In genomic region chr2:72887032-72887835, GRCh38 we compare ENCODE assay signal across 1 cellular context.
TF ChIP-seq lines count a peak whose summit lies in the region.

SPR (plus strand) TSS chr2:72887408; CDS start chr2:72887433, 25 bp downstream.

TF ChIP-seq in H1, 55 proteins besides CTCF, POLR2A, EP300 and RAD21 (continued from another document):
- TF ChIP-seq SIX5 (IDR thresholded peaks at IDR 0.05; ENCODE audit: low read depth, low read length) (no peak), CTBP2 (IDR thresholded peaks at IDR 0.05; ENCODE audit: borderline replicate concordance, insufficient read depth, insufficient read length, low read length) (no peak), CHD2 (IDR thresholded peaks at IDR 0.05; ENCODE audit: low read length) (no peak), SP4 (IDR thresholded peaks at IDR 0.05; ENCODE audit: low read length) (no peak), ASH2L (IDR thresholded peaks at IDR 0.05; ENCODE audit: low read length) (peak; percentile 74), HDAC2 (IDR thresholded peaks at IDR 0.05; ENCODE audit: borderline replicate concordance in 1 of 2, low read depth in 2 of 2, low read length in 2 of 2) (no peak), CREB1 (IDR thresholded peaks at IDR 0.05) (no peak), TEAD4 (IDR thresholded peaks at IDR 0.05; ENCODE audit: low read depth, low read length) (no peak), TBP (IDR thresholded peaks at IDR 0.05; ENCODE audit: low read depth, low read length) (no peak), SUZ12 (IDR thresholded peaks at IDR 0.05; ENCODE audit: low read length) (peak; percentile 43; the same call in 1 of the 2 replicates), KDM5A (IDR thresholded peaks at IDR 0.05; ENCODE audit: low read length) (no peak), MAX (IDR thresholded peaks at IDR 0.05) (peak; percentile 5), ATF2 (IDR thresholded peaks at IDR 0.05; ENCODE audit: low read length) (no peak), EZH2 (IDR thresholded peaks at IDR 0.05; ENCODE audit: low read depth, low read length, severe bottlenecking) (peak; percentile 51), GTF2F1 (IDR thresholded peaks at IDR 0.05; ENCODE audit: borderline replicate concordance, low read depth, low read length) (no peak), POLR2AphosphoS5 (IDR thresholded peaks at IDR 0.05; ENCODE audit: low read depth, low read length) (no peak), TAF1 (IDR thresholded peaks at IDR 0.05; ENCODE audit: low read depth, low read length) (0 out of 2 replicates have a peak, but pooled peaks have one; percentile 16), BACH1 (IDR thresholded peaks at IDR 0.05; ENCODE audit: low read length) (no peak), CBX8 (IDR thresholded peaks at IDR 0.05; ENCODE audit: borderline replicate concordance, low read depth, low read length) (no peak), RBBP5 (IDR thresholded peaks at IDR 0.05; ENCODE audit: borderline replicate concordance, low read depth, low read length) (peak; percentile 65; the same call in 1 of the 2 replicates), CEBPB (IDR thresholded peaks at IDR 0.05; ENCODE audit: low read depth, low read length) (no peak), EGR1 (IDR thresholded peaks at IDR 0.05; ENCODE audit: borderline replicate concordance, low read depth, low read length) (0 out of 2 replicates have a peak, but pooled peaks have one; percentile 7), JUND (IDR thresholded peaks at IDR 0.05; ENCODE audit: low read length) (no peak), JUN (IDR thresholded peaks at IDR 0.05; ENCODE audit: low read depth, low read length) (no peak), SAP30 (IDR thresholded peaks at IDR 0.05; ENCODE audit: insufficient read depth, insufficient replicate concordance, low read length) (no peak), E2F6 (IDR thresholded peaks at IDR 0.05) (no peak), ZNF274 (IDR thresholded peaks at IDR 0.05; ENCODE audit: borderline replicate concordance, extremely low read depth, low read length) (no peak), NANOG (IDR thresholded peaks at IDR 0.05; ENCODE audit: insufficient read depth, low read depth, low read length, poor library complexity, severe bottlenecking) (no peak), MAFK (IDR thresholded peaks at IDR 0.05; ENCODE audit: low read depth, low read length) (no peak), TAF7 (optimal IDR thresholded peaks at IDR 0.05; ENCODE audit: borderline replicate concordance, low read depth, low read length) (peak; percentile 11), RNF2 (IDR thresholded peaks at IDR 0.05; ENCODE audit: borderline replicate concordance, low read depth, low read length, missing control alignments, poor library complexity, severe bottlenecking) (no peak), BRCA1 (IDR thresholded peaks at IDR 0.05; ENCODE audit: low read depth, low read length) (no peak), SIN3A (conservative IDR thresholded peaks at IDR 0.05 in 1 of 2, IDR thresholded peaks at IDR 0.05 in 1 of 2; ENCODE audit: low read depth in 1 of 2, low read length in 2 of 2) (0 out of 4 replicates have a peak, but pooled peaks of 1 of the 2 experiments have one; percentile 3), RXRA (IDR thresholded peaks at IDR 0.05; ENCODE audit: insufficient read depth, low read depth, low read length) (no peak), KDM4A (IDR thresholded peaks at IDR 0.05; ENCODE audit: low read depth, low read length, severe bottlenecking) (peak; percentile 96), FOSL1 (IDR thresholded peaks at IDR 0.05; ENCODE audit: insufficient read depth, low read depth, low read length) (no peak), NRF1 (IDR thresholded peaks at IDR 0.05; ENCODE audit: low read depth, low read length) (no peak), RFX5 (IDR thresholded peaks at IDR 0.05; ENCODE audit: borderline replicate concordance, low read depth, low read length) (no peak), BCL11A (IDR thresholded peaks at IDR 0.05; ENCODE audit: low read depth in 2 of 2, low read length in 2 of 2) (no peak), SP1 (IDR thresholded peaks at IDR 0.05; ENCODE audit: low read depth, low read length) (0 out of 2 replicates have a peak, but pooled peaks have one; percentile 28)
- TF ChIP-seq, protein P1, sequence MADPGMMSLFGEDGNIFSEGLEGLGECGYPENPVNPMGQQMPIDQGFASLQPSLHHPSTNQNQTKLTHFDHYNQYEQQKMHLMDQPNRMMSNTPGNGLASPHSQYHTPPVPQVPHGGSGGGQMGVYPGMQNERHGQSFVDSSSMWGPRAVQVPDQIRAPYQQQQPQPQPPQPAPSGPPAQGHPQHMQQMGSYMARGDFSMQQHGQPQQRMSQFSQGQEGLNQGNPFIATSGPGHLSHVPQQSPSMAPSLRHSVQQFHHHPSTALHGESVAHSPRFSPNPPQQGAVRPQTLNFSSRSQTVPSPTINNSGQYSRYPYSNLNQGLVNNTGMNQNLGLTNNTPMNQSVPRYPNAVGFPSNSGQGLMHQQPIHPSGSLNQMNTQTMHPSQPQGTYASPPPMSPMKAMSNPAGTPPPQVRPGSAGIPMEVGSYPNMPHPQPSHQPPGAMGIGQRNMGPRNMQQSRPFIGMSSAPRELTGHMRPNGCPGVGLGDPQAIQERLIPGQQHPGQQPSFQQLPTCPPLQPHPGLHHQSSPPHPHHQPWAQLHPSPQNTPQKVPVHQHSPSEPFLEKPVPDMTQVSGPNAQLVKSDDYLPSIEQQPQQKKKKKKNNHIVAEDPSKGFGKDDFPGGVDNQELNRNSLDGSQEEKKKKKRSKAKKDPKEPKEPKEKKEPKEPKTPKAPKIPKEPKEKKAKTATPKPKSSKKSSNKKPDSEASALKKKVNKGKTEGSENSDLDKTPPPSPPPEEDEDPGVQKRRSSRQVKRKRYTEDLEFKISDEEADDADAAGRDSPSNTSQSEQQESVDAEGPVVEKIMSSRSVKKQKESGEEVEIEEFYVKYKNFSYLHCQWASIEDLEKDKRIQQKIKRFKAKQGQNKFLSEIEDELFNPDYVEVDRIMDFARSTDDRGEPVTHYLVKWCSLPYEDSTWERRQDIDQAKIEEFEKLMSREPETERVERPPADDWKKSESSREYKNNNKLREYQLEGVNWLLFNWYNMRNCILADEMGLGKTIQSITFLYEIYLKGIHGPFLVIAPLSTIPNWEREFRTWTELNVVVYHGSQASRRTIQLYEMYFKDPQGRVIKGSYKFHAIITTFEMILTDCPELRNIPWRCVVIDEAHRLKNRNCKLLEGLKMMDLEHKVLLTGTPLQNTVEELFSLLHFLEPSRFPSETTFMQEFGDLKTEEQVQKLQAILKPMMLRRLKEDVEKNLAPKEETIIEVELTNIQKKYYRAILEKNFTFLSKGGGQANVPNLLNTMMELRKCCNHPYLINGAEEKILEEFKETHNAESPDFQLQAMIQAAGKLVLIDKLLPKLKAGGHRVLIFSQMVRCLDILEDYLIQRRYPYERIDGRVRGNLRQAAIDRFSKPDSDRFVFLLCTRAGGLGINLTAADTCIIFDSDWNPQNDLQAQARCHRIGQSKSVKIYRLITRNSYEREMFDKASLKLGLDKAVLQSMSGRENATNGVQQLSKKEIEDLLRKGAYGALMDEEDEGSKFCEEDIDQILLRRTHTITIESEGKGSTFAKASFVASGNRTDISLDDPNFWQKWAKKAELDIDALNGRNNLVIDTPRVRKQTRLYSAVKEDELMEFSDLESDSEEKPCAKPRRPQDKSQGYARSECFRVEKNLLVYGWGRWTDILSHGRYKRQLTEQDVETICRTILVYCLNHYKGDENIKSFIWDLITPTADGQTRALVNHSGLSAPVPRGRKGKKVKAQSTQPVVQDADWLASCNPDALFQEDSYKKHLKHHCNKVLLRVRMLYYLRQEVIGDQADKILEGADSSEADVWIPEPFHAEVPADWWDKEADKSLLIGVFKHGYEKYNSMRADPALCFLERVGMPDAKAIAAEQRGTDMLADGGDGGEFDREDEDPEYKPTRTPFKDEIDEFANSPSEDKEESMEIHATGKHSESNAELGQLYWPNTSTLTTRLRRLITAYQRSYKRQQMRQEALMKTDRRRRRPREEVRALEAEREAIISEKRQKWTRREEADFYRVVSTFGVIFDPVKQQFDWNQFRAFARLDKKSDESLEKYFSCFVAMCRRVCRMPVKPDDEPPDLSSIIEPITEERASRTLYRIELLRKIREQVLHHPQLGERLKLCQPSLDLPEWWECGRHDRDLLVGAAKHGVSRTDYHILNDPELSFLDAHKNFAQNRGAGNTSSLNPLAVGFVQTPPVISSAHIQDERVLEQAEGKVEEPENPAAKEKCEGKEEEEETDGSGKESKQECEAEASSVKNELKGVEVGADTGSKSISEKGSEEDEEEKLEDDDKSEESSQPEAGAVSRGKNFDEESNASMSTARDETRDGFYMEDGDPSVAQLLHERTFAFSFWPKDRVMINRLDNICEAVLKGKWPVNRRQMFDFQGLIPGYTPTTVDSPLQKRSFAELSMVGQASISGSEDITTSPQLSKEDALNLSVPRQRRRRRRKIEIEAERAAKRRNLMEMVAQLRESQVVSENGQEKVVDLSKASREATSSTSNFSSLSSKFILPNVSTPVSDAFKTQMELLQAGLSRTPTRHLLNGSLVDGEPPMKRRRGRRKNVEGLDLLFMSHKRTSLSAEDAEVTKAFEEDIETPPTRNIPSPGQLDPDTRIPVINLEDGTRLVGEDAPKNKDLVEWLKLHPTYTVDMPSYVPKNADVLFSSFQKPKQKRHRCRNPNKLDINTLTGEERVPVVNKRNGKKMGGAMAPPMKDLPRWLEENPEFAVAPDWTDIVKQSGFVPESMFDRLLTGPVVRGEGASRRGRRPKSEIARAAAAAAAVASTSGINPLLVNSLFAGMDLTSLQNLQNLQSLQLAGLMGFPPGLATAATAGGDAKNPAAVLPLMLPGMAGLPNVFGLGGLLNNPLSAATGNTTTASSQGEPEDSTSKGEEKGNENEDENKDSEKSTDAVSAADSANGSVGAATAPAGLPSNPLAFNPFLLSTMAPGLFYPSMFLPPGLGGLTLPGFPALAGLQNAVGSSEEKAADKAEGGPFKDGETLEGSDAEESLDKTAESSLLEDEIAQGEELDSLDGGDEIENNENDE (IDR thresholded peaks at IDR 0.05; ENCODE audit: insufficient replicate concordance, low read length), result no peak
- TF ChIP-seq, protein P2, sequence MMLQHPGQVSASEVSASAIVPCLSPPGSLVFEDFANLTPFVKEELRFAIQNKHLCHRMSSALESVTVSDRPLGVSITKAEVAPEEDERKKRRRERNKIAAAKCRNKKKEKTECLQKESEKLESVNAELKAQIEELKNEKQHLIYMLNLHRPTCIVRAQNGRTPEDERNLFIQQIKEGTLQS (IDR thresholded peaks at IDR 0.05; ENCODE audit: insufficient read depth, low read depth, low read length), result no peak
